Comparison of ENCODE assay signal across 8 cellular contexts in the genomic region with DNA sequence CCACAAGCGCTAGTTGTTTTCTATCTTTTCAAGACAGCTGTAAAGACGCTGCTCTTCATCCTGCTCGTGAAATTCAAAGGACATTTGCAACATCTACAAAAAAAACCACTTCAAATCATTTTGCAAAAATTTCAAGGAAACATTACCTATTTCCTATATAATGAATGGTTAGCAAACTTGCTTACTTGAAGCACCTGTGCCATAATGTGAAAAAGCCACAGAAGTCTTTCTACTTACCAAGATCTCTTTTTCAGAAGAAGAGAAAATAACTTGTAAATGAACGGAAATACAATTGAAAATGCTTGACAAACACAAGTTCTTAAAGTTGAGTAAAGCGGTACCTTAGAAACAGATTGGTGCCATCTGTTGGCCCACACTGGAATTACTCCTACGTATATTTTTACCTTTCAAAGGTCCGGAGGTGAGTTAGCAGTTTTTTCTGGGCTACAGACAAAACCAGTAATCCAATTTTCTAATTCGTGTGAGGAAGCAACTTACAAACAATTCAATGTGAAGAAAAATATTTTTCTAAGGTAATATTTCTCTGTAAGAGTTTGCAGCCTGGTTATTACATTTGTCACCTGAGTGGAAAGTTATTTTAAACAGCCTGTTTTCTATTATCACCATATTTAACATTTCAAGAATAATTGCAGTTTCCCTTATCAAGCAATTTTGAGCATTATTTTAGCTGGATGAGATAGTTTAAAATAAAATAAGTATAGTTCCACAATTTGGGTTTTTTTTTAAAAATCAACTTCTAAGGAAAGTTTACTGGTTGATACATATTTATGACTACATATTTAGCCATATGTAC. TPM values are rescaled to one million over a fixed set of nuclear protein-coding genes. Genes with fewer than 3 reads are reported as not detected.
DNase-seq lines count a peak whose midpoint lies in the region; ATAC-seq, FAIRE-seq and TF ChIP-seq lines count a peak whose summit lies in the region.

A gene with protein sequence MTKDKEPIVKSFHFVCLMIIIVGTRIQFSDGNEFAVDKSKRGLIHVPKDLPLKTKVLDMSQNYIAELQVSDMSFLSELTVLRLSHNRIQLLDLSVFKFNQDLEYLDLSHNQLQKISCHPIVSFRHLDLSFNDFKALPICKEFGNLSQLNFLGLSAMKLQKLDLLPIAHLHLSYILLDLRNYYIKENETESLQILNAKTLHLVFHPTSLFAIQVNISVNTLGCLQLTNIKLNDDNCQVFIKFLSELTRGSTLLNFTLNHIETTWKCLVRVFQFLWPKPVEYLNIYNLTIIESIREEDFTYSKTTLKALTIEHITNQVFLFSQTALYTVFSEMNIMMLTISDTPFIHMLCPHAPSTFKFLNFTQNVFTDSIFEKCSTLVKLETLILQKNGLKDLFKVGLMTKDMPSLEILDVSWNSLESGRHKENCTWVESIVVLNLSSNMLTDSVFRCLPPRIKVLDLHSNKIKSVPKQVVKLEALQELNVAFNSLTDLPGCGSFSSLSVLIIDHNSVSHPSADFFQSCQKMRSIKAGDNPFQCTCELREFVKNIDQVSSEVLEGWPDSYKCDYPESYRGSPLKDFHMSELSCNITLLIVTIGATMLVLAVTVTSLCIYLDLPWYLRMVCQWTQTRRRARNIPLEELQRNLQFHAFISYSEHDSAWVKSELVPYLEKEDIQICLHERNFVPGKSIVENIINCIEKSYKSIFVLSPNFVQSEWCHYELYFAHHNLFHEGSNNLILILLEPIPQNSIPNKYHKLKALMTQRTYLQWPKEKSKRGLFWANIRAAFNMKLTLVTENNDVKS (minus strand): TSS at position 294 of the 814 bp plus-strand sequence. CDS start 27,344 bp downstream, outside the sequence.

- peak in 1 of 2 experiments; percentile 51; a peak in 1 of 4 replicates for TF ChIP-seq EP300 in GM12878 (IDR thresholded peaks at IDR 0.05; ENCODE audit: borderline replicate concordance in 1 of 2, control insufficient read depth in 1 of 2, low read depth in 2 of 2, low read length in 2 of 2)

- H3K4me1 ChIP-seq in GM12878 (ENCODE audit: control insufficient read depth, insufficient read depth, low read length), result peaks cover 14% of the 10 kb centered on the region

- intact Hi-C loops in CD4-positive, alpha-beta T cell (cut with DNase I, micrococcal nuclease), result loop anchor here (1.0 to 10.0 kb wide), 5 partner anchors 52 to 794 kb away; a partner anchor contains a TSS
- intact Hi-C loops in GM12878 (cut with micrococcal nuclease; ENCODE audit: unreplicated experiment), result loop anchor here (1.0 to 5.0 kb wide), 8 partner anchors 36 to 794 kb away; a partner anchor contains a TSS

- peak; percentile 88 for TF ChIP-seq RAD21 in GM12878 (IDR thresholded peaks at IDR 0.05; ENCODE audit: insufficient read depth, low read depth, low read length)

- peak within 1 kb of the TSS; percentile 87 for H3K9ac ChIP-seq in GM12878 (ENCODE audit: control insufficient read depth, insufficient read depth, low read length)

- peak within 1 kb of the TSS; percentile 78 for H3K27ac Mint-ChIP-seq in CD4-positive, alpha-beta T cell
- H3K27ac Mint-ChIP-seq in T-helper 17 cell, result peak within 1 kb of the TSS; percentile 87

- H3K27me3 ChIP-seq in CD4-positive, alpha-beta T cell (ENCODE audit: control insufficient read depth, insufficient read depth, low read length), result no peaks in the 10 kb centered on the region
- H3K27me3 ChIP-seq in GM12878 (replicated peaks in 1 of 2; ENCODE audit: control insufficient read depth in 2 of 2, insufficient read depth in 2 of 2, low read length in 1 of 2), result no peaks in the 10 kb centered on the region

- peak; percentile 80 for FAIRE-seq in GM12878 (lab: Jason Lieb, UNC)

- TF ChIP-seq CTCF in CD4-positive, alpha-beta T cell (IDR thresholded peaks at IDR 0.05), result peak; percentile 92
- peak; percentile 70 for TF ChIP-seq CTCF in LNCaP clone FGC (IDR thresholded peaks at IDR 0.05; ENCODE audit: control insufficient read depth, extremely low read depth, insufficient read depth)
- TF ChIP-seq CTCF in GM12878 (IDR thresholded peaks at IDR 0.05 in 2 of 3, conservative IDR thresholded peaks at IDR 0.05 in 1 of 3; ENCODE audit: control insufficient read depth in 2 of 3, extremely low read depth in 1 of 3, insufficient read depth in 1 of 3, low read depth in 3 of 3, low read length in 3 of 3), result peak; percentile 62 to 79 (median 77)

- H3K27me3 Mint-ChIP-seq in CD4-positive, alpha-beta T cell, result no peaks in the 10 kb centered on the region
- peaks cover 8% of the 10 kb centered on the region for H3K27me3 Mint-ChIP-seq in T-helper 17 cell

- H3K4me3 ChIP-seq in LNCaP clone FGC (ENCODE audit: low read depth, low read length) (no peak within 1 kb of the TSS), GM12878 (peak within 1 kb of the TSS; percentile 75)

- in situ Hi-C loops in GM12878 (cut with MboI), result loop anchor here (5.0 to 25.0 kb wide), 2 partner anchors 94 to 544 kb away; no protein-coding TSS in a partner anchor

- ATAC-seq in CD4-positive, alpha-beta T cell (ENCODE audit: poor library complexity), result peak; percentile 80
- ATAC-seq in GM21381 (IDR thresholded peaks at IDR 0.05; ENCODE audit: unreplicated experiment) (peak; percentile 36), T-helper 17 cell (peak; percentile 80), GM12878 (peak; percentile 59)

- no peak for TF ChIP-seq POLR2A in GM12878 (IDR thresholded peaks at IDR 0.05; ENCODE audit: low read depth, low read length)

- BruUV-seq in GM12878 (replicated peaks; lab: Mats Ljungman, UMichigan), result no TSS peak

- no peaks in the 10 kb centered on the region for H3K36me3 Mint-ChIP-seq in CD4-positive, alpha-beta T cell (ENCODE audit: low read depth)
- H3K36me3 Mint-ChIP-seq in T-helper 17 cell (ENCODE audit: low read depth), result no peaks in the 10 kb centered on the region

- DNase-seq in CD4-positive, alpha-beta T cell, result peak in 9 of 10 experiments; percentile 31 to 62 (median 56)
- DNase-seq in LNCaP clone FGC (ENCODE audit: low read depth) (peak; percentile 28), T-helper 17 cell (peak; percentile 19 to 56 (median 23)), GM12878 (ENCODE audit: low read depth, low spot score) (peak; percentile 91), iPS-NIHi7 (ENCODE audit: extremely low spot score) (peak; percentile 46), cerebellar nuclear complex (lab: John Stamatoyannopoulos, UW) (no peak)
- peak; percentile 30 to 44 for DNase-seq in stimulated activated CD4-positive, alpha-beta T cell treated with anti-CD3 and anti-CD28 coated beads, Interleukin-1b, Interleukin-23, amount 100 ng/mL, for 1 hour (ENCODE audit: low read depth in 2 of 2)

- H4K20me1 ChIP-seq in GM12878 (ENCODE audit: control insufficient read depth, insufficient read depth), result no peaks in the 10 kb centered on the region

- POLR2A ChIA-PET in CD4-positive, alpha-beta T cell (lab: Charles Lee), result interaction anchor here (0.9 to 3.0 kb wide), 4 partner anchors 10 to 189 kb away, joined by 3 to 19 read pairs (median 5); a partner anchor contains a TSS
- POLR2A ChIA-PET in GM12878 (lab: Charles Lee), result interaction anchor here (0.5 to 3.5 kb wide), 11 partner anchors 12 to 130 kb away, joined by 3 to 39 read pairs (median 6); a partner anchor contains a TSS

- H3K79me2 ChIP-seq in GM12878 (ENCODE audit: control insufficient read depth, insufficient read depth, low read length), result peaks cover 29% of the 10 kb centered on the region

- no peaks in the 10 kb centered on the region for H3K9me3 Mint-ChIP-seq in CD4-positive, alpha-beta T cell

- H3K4me3 Mint-ChIP-seq in CD4-positive, alpha-beta T cell, result peak within 1 kb of the TSS; percentile 69
- peak within 1 kb of the TSS; percentile 85 for H3K4me3 Mint-ChIP-seq in T-helper 17 cell

- H3K27ac ChIP-seq in CD4-positive, alpha-beta T cell (ENCODE audit: low read depth, low read length), result peak within 1 kb of the TSS; percentile 44
- H3K27ac ChIP-seq in GM12878 (ENCODE audit: control insufficient read depth, insufficient read depth), result peak within 1 kb of the TSS; percentile 96

- SMC1A ChIA-PET in GM12878 (lab: Charles Lee; ENCODE audit: uncharacterized antibody, unreplicated experiment), result interaction anchor here (1.2 to 4.5 kb wide), 11 partner anchors 10 to 676 kb away, joined by 3 to 106 read pairs (median 9); a partner anchor contains a TSS

- H3K4me2 ChIP-seq in GM12878 (ENCODE audit: control insufficient read depth, insufficient read depth), result peak within 1 kb of the TSS; percentile 70

- RAD21 ChIA-PET in GM12878 (lab: Charles Lee; ENCODE audit: unreplicated experiment), result interaction anchor here (1.0 to 4.5 kb wide), 14 partner anchors 10 to 724 kb away, joined by 3 to 99 read pairs (median 5); a partner anchor contains a TSS

- WGBS in GM12878 (ENCODE audit: insufficient coverage, insufficient replicate concordance, low lambda C conversion rate, missing lambda C conversion rate), result under 1% methylated on average over 8 of the region's 8 CpGs

- peak within 1 kb of the TSS; percentile 35 for H2AFZ ChIP-seq in GM12878 (ENCODE audit: control insufficient read depth, low read depth, low read length)

- H3K4me1 Mint-ChIP-seq in CD4-positive, alpha-beta T cell (ENCODE audit: low read depth), result peaks cover 38% of the 10 kb centered on the region
- H3K4me1 Mint-ChIP-seq in T-helper 17 cell, result peaks cover 32% of the 10 kb centered on the region

- H3K9me3 ChIP-seq in CD4-positive, alpha-beta T cell (ENCODE audit: control insufficient read depth, low read length), result no peaks in the 10 kb centered on the region
- H3K9me3 ChIP-seq in T-helper 17 cell (ENCODE audit: control insufficient read depth, low read length, poor library complexity, severe bottlenecking) (no peaks in the 10 kb centered on the region), GM12878 (replicated peaks; ENCODE audit: control insufficient read depth, insufficient read depth, low read length) (no peaks in the 10 kb centered on the region; the same call in 2 of the 3 replicates)

- H3K36me3 ChIP-seq in GM12878 (ENCODE audit: control insufficient read depth in 2 of 2, insufficient read depth in 2 of 2, low read length in 1 of 2), result no peaks in the 10 kb centered on the region

- CTCF ChIA-PET in CD4-positive, alpha-beta T cell (lab: Charles Lee), result interaction anchor here (0.6 to 2.3 kb wide), 7 partner anchors 10 to 326 kb away, joined by 3 to 11 read pairs (median 3); a partner anchor contains a TSS
- CTCF ChIA-PET in GM12878 (lab: Yijun Ruan, JAX), result interaction anchor here (1.0 to 4.5 kb wide), 11 partner anchors 10 to 784 kb away, joined by 3 to 93 read pairs (median 15); a partner anchor contains a TSS

RNA-seq across cellular contexts. Expression of the gene that starts here (rescaled TPM):
- 1 to 10 TPM in 1 of 2 experiments, under 1 TPM in 1; 0.69 to 1.3 TPM for total RNA-seq in CD4-positive, alpha-beta T cell
- total RNA-seq in T-helper 17 cell, result 1 to 10 TPM; 2.8 to 6.4 TPM
- total RNA-seq in GM12878 (2013; cell fraction: nucleolus; rRNA removed), result 174 and 189 TPM in 2 replicates
- 15.4 and 18.1 TPM in 2 replicates for total RNA-seq in GM12878 (2014; rRNA removed)
- 18.0 and 18.1 TPM in 2 replicates for total RNA-seq in GM12878 (2014; rRNA removed; fragmentation: Illumina TruSeq; extraction: Trizol)
- total RNA-seq in GM12878 (2021), result 19.1 and 22.4 TPM in 2 replicates
- polyA plus RNA-seq in GM12878 (2011; ENCODE audit: low read depth), result 11.6 TPM
- polyA plus RNA-seq in GM12878 (2011; rRNA removed), result 49.4 and 72.4 TPM in 2 replicates
- polyA plus RNA-seq in GM12878 (2011; cell fraction: cytosol; rRNA removed), result 13.1 and 18.0 TPM in 2 replicates
- 21.4 and 25.3 TPM in 2 replicates for polyA plus RNA-seq in GM12878 (2011; cell fraction: nucleus; rRNA removed)
- polyA plus RNA-seq in GM12878 (2012), result 11.8 and 14.3 TPM in 2 replicates
- polyA plus RNA-seq in GM12878 (2014; fragmentation: Illumina TruSeq; extraction: Trizol), result 15.9 and 22.4 TPM in 2 replicates
- 1 to 10 TPM; 1.1 to 1.5 TPM for polyA plus RNA-seq in GM12878 (2014; fragmentation: Nextera tagmentation; extraction: Ambion mirVana)
- 8.3 and 9.6 TPM in 2 replicates for polyA plus RNA-seq in GM12878 (2014; rRNA removed)
- polyA plus RNA-seq in GM12878 (2016; fragmentation: Nextera tagmentation; extraction: Ambion mirVana), result 1 to 10 TPM; 2.3 to 2.9 TPM
- 61.3 and 91.4 TPM in 2 replicates for polyA minus RNA-seq in GM12878 (2011; rRNA and poly(A)+ RNA removed)
- polyA minus RNA-seq in GM12878 (2011; cell fraction: cytosol; rRNA and poly(A)+ RNA removed), result 25.1 and 28.5 TPM in 2 replicates
- polyA minus RNA-seq in GM12878 (2011; cell fraction: nucleus; rRNA and poly(A)+ RNA removed), result 28.3 and 34.2 TPM in 2 replicates

Comparison
In these comparisons a context has a peak if more than half of its experiments do, and no peak if none do; other contexts are left out.
1. DNase-seq: peak in CD4-positive, alpha-beta T cell (9 of 10), LNCaP clone FGC (single experiment), T-helper 17 cell (3 of 3), GM12878 (single experiment), iPS-NIHi7 (single experiment) and stimulated activated CD4-positive, alpha-beta T cell treated with anti-CD3 and anti-CD28 coated beads, Interleukin-1b, Interleukin-23, amount 100 ng/mL, for 1 hour (2 of 2); none in cerebellar nuclear complex (0 of 2).
2. Peak in every context shown above with its lines, with median percentiles within 50 percentile points of each other: ATAC-seq and CTCF ChIP-seq.